Comparison of ENCODE assay signal across 12 cellular contexts in the genomic region with DNA sequence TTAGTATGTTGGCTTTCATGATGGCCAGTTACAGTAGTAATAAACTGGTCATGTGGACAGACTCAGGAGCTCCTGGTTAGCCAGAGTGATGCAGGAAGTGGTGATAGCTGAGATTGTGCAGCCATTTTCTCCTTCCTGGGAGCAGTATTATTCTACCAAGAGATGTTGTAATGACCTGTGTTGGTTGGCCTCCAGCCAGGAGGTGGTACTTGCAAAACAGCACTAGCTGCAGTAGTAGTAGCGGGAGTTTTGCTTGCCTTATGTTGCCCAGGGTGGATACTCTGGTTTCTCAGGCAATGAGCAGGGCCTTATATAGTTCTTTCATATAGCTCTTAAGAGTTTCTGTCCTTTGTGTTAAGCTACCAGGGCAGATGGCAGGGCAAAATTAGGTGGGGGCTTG.
"Had no signal": no experiment of that assay in that cellular context is flagged by ENCODE, and none has a peak within 500 bp of the region (broad histone marks: within the 10 kb centered on the region; RNA-seq: fewer than 3 reads in every experiment).

No MANE protein-coding gene starts in this region.

- H3K4me3 ChIP-seq: body of pancreas, dorsolateral prefrontal cortex, heart right ventricle, prostate gland, right lobe of liver, thyroid gland, uterus had no signal

- DNase-seq: activated naive CD4-positive, alpha-beta T cell treated with anti-CD3 and anti-CD28 coated beads, Interleukin-2, amount 50 U/mL, for 16 hours; activated T-cell treated with anti-CD3 and anti-CD28 coated beads, Interleukin-2, amount 50 U/mL, for 1 hour; body of pancreas; dorsolateral prefrontal cortex; heart right ventricle; islet precursor cell; left ventricle myocardium superior; nephron progenitor cell; right lobe of liver; thyroid gland; uterus had no signal
